17 cellular contexts compared by ENCODE assay signal in genomic region chr2:69510204-69510603, GRCh38.
DNase-seq lines count a peak whose midpoint lies in the region; ATAC-seq and TF ChIP-seq lines count a peak whose summit lies in the region.
"Had no signal": no experiment of that assay in that cellular context is flagged by ENCODE, and none has a peak within 500 bp of the region (broad histone marks: within the 10 kb centered on the region; RNA-seq: fewer than 3 reads in every experiment).

No MANE protein-coding gene starts in this region.

- H3K9ac ChIP-seq in PC-3 (ENCODE audit: low read length), result no peak overlapping the region

- CTCF ChIA-PET in CD8-positive, alpha-beta T cell (lab: Charles Lee), result interaction anchor here (0.9 to 1.2 kb wide), 2 partner anchors 11 to 27 kb away, joined by 3 to 4 read pairs; no protein-coding TSS in a partner anchor
- CTCF ChIA-PET in PC-3 (lab: Charles Lee), result no interaction called here

- peaks cover 88% of the 10 kb centered on the region for H3K36me3 ChIP-seq in CD8-positive, alpha-beta T cell (ENCODE audit: insufficient read depth, low read length)
- peaks cover 49% of the 10 kb centered on the region for H3K36me3 ChIP-seq in PC-3 (ENCODE audit: low read depth, low read length)

- H3K9me2 ChIP-seq in PC-3 (replicated peaks; ENCODE audit: low read length), result no peaks in the 10 kb centered on the region

- peaks cover 43% of the 10 kb centered on the region for H3K4me1 Mint-ChIP-seq in activated naive CD8-positive, alpha-beta T cell (ENCODE audit: low read depth)
- peaks cover 38% of the 10 kb centered on the region for H3K4me1 Mint-ChIP-seq in activated naive CD8-positive, alpha-beta T cell treated with anti-CD3 and anti-CD28 coated beads, Interleukin-2, amount 50 U/mL, for 24 hours
- peaks cover 6% of the 10 kb centered on the region for H3K4me1 Mint-ChIP-seq in CD8-positive, alpha-beta T cell (ENCODE audit: low read depth)
- H3K4me1 Mint-ChIP-seq in activated naive CD8-positive, alpha-beta T cell treated with anti-CD3 and anti-CD28 coated beads for 36 hours, result peaks cover 27% of the 10 kb centered on the region
- H3K4me1 Mint-ChIP-seq: IgD-negative memory B cell had no signal

- peaks cover 49% of the 10 kb centered on the region for H3K36me3 Mint-ChIP-seq in activated naive CD8-positive, alpha-beta T cell
- peaks cover 79% of the 10 kb centered on the region for H3K36me3 Mint-ChIP-seq in activated naive CD8-positive, alpha-beta T cell treated with anti-CD3 and anti-CD28 coated beads, Interleukin-2, amount 50 U/mL, for 24 hours (ENCODE audit: low read depth)
- H3K36me3 Mint-ChIP-seq in CD8-positive, alpha-beta T cell, result peaks cover 95% of the 10 kb centered on the region
- peaks cover 79% of the 10 kb centered on the region for H3K36me3 Mint-ChIP-seq in activated naive CD8-positive, alpha-beta T cell treated with anti-CD3 and anti-CD28 coated beads for 36 hours
- H3K36me3 Mint-ChIP-seq: IgD-negative memory B cell had no signal

- peak overlapping the region; percentile 78 for H3K27ac Mint-ChIP-seq in activated naive CD8-positive, alpha-beta T cell
- H3K27ac Mint-ChIP-seq in activated naive CD8-positive, alpha-beta T cell treated with anti-CD3 and anti-CD28 coated beads, Interleukin-2, amount 50 U/mL, for 24 hours, result no peak overlapping the region
- H3K27ac Mint-ChIP-seq in CD8-positive, alpha-beta T cell, result peak overlapping the region; percentile 76
- H3K27ac Mint-ChIP-seq in activated naive CD8-positive, alpha-beta T cell treated with anti-CD3 and anti-CD28 coated beads for 36 hours, result peak overlapping the region; percentile 40
- H3K27ac Mint-ChIP-seq: IgD-negative memory B cell had no signal

- H3K27me3 ChIP-seq in CD8-positive, alpha-beta T cell (ENCODE audit: insufficient read depth, low read length), result no peaks in the 10 kb centered on the region
- no peaks in the 10 kb centered on the region for H3K27me3 ChIP-seq in PC-3 (ENCODE audit: low read length)
- H3K27me3 ChIP-seq: BE2C had no signal

- no peak for TF ChIP-seq CTCF in CD8-positive, alpha-beta T cell (IDR thresholded peaks at IDR 0.05)
- no peak for TF ChIP-seq CTCF in PC-3 (conservative IDR thresholded peaks at IDR 0.05; ENCODE audit: low read depth, low read length)

- no peaks in the 10 kb centered on the region for H4K20me1 ChIP-seq in PC-3 (ENCODE audit: low read length)

- DNase-seq in activated naive CD8-positive, alpha-beta T cell treated with anti-CD3 and anti-CD28 coated beads, Interleukin-2, amount 50 U/mL, for 24 hours, result no peak
- no peak for DNase-seq in CD8-positive, alpha-beta T cell
- DNase-seq in activated naive CD8-positive, alpha-beta T cell treated with anti-CD3 and anti-CD28 coated beads for 36 hours, result no peak
- DNase-seq in PC-3, result no peak
- no peak for DNase-seq in hepatic stellate cell (ENCODE audit: low spot score)
- DNase-seq: ACHN; BE2C; C1 segment of cervical spinal cord; Calu3; CD4-positive, alpha-beta memory T cell; DMS79 treated with DMSO at 0.1 percent for 48 hours; GF-D8; GOT3; H7 had no signal

- H2AFZ ChIP-seq in PC-3 (ENCODE audit: low read length), result no peak overlapping the region

- H3K27me3 Mint-ChIP-seq in activated naive CD8-positive, alpha-beta T cell, result no peaks in the 10 kb centered on the region
- H3K27me3 Mint-ChIP-seq in activated naive CD8-positive, alpha-beta T cell treated with anti-CD3 and anti-CD28 coated beads, Interleukin-2, amount 50 U/mL, for 24 hours, result no peaks in the 10 kb centered on the region
- H3K27me3 Mint-ChIP-seq in CD8-positive, alpha-beta T cell (ENCODE audit: low read depth), result no peaks in the 10 kb centered on the region
- no peaks in the 10 kb centered on the region for H3K27me3 Mint-ChIP-seq in activated naive CD8-positive, alpha-beta T cell treated with anti-CD3 and anti-CD28 coated beads for 36 hours
- H3K27me3 Mint-ChIP-seq: CD4-positive, alpha-beta memory T cell; IgD-negative memory B cell had no signal

- H3K4me3 Mint-ChIP-seq in activated naive CD8-positive, alpha-beta T cell, result no peak overlapping the region
- no peak overlapping the region for H3K4me3 Mint-ChIP-seq in activated naive CD8-positive, alpha-beta T cell treated with anti-CD3 and anti-CD28 coated beads, Interleukin-2, amount 50 U/mL, for 24 hours
- no peak overlapping the region for H3K4me3 Mint-ChIP-seq in CD8-positive, alpha-beta T cell
- H3K4me3 Mint-ChIP-seq in activated naive CD8-positive, alpha-beta T cell treated with anti-CD3 and anti-CD28 coated beads for 36 hours, result no peak overlapping the region
- H3K4me3 Mint-ChIP-seq: CD4-positive, alpha-beta memory T cell; IgD-negative memory B cell had no signal

- H3K79me2 ChIP-seq in PC-3 (ENCODE audit: low read length), result no peaks in the 10 kb centered on the region

- no TSS peak for BruUV-seq in PC-3 (replicated peaks; lab: Mats Ljungman, UMichigan)

- H3K9me3 ChIP-seq in CD8-positive, alpha-beta T cell (ENCODE audit: low read length), result no peaks in the 10 kb centered on the region
- H3K9me3 ChIP-seq in PC-3 (ENCODE audit: low read length), result no peaks in the 10 kb centered on the region
- H3K9me3 ChIP-seq: BE2C had no signal

- no peak overlapping the region for H3K27ac ChIP-seq in CD8-positive, alpha-beta T cell (ENCODE audit: low read depth, low read length)
- no peak overlapping the region for H3K27ac ChIP-seq in PC-3 (ENCODE audit: low read length)

- no peak overlapping the region for H3K4me2 ChIP-seq in PC-3 (ENCODE audit: low read length)

- intact Hi-C loops in CD8-positive, alpha-beta T cell (cut with DNase I, micrococcal nuclease), result no loop called here
- intact Hi-C loops in PC-3 (cut with micrococcal nuclease), result no loop called here

- no peak for ATAC-seq in activated naive CD8-positive, alpha-beta T cell treated with anti-CD3 and anti-CD28 coated beads, Interleukin-2, amount 50 U/mL, for 24 hours
- ATAC-seq in CD8-positive, alpha-beta T cell, result no peak
- no peak for ATAC-seq in PC-3
- ATAC-seq: HepG2 had no signal

- H3K9me3 Mint-ChIP-seq in activated naive CD8-positive, alpha-beta T cell (ENCODE audit: low read depth), result peaks cover 3% of the 10 kb centered on the region
- H3K9me3 Mint-ChIP-seq in activated naive CD8-positive, alpha-beta T cell treated with anti-CD3 and anti-CD28 coated beads, Interleukin-2, amount 50 U/mL, for 24 hours, result no peaks in the 10 kb centered on the region
- peaks cover 4% of the 10 kb centered on the region for H3K9me3 Mint-ChIP-seq in CD8-positive, alpha-beta T cell
- H3K9me3 Mint-ChIP-seq in activated naive CD8-positive, alpha-beta T cell treated with anti-CD3 and anti-CD28 coated beads for 36 hours, result peaks cover 5% of the 10 kb centered on the region
- H3K9me3 Mint-ChIP-seq: IgD-negative memory B cell had no signal

- no peaks in the 10 kb centered on the region for H3K4me1 ChIP-seq in CD8-positive, alpha-beta T cell (ENCODE audit: insufficient read depth, low read length)
- H3K4me1 ChIP-seq in PC-3 (ENCODE audit: insufficient read depth, low read length), result no peaks in the 10 kb centered on the region
- H3K4me1 ChIP-seq: BE2C had no signal

- no peaks in the 10 kb centered on the region for H3F3A ChIP-seq in PC-3 (ENCODE audit: low read length, unreplicated experiment)

- H3K4me3 ChIP-seq in CD8-positive, alpha-beta T cell (ENCODE audit: low read depth, low read length), result no peak overlapping the region
- H3K4me3 ChIP-seq in PC-3 (ENCODE audit: low read length), result no peak overlapping the region

- POLR2A ChIA-PET in CD8-positive, alpha-beta T cell (lab: Charles Lee), result interaction anchor here (1.2 kb wide), 2 partner anchors 9 to 12 kb away, joined by 4 to 5 read pairs; no protein-coding TSS in a partner anchor
- POLR2A ChIA-PET in PC-3 (lab: Charles Lee; ENCODE audit: unreplicated experiment), result no interaction called here
